In the genomic region with DNA sequence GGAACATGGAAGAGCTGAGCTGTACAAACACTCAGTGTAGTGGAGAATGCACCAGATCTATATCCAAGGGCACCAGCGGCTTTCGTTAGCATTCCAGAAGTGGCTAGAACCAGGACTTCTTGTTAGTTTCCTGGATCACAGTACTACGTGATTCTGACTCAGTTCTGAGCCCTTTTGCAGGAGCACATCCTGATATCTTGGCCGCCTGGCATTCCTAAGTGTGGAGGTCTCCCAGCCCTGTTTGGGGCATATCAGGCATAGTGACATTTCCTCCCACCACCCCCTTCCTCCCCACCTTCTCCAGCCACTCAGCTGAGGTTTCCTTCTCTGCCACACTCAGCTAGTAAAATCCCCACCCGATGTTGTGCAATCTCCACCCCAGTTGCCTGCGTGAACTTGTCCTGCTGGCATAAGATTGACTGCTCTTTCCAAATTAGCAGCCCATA, we compare ENCODE assay signal across 11 cellular contexts.
DNase-seq lines count a peak whose midpoint lies in the region; ATAC-seq lines count a peak whose summit lies in the region.
"Had no signal": no experiment of that assay in that cellular context is flagged by ENCODE, and none has a peak within 500 bp of the region (broad histone marks: within the 10 kb centered on the region; RNA-seq: fewer than 3 reads in every experiment).

No MANE protein-coding gene starts in this region.

- H3K36me3 Mint-ChIP-seq in stimulated activated naive CD8-positive, alpha-beta T cell treated with anti-CD3 and anti-CD28 coated beads, Interleukin-15, Interleukin-2, amounts not matched to agents 100 ng/mL and 50 ng/mL, for 24 hours (ENCODE audit: low read depth) = peaks cover 65% of the 10 kb centered on the region
- peaks cover 36% of the 10 kb centered on the region for H3K36me3 Mint-ChIP-seq in activated naive CD8-positive, alpha-beta T cell treated with anti-CD3 and anti-CD28 coated beads for 36 hours

- no peak for ATAC-seq in stimulated activated naive CD8-positive, alpha-beta T cell treated with anti-CD3 and anti-CD28 coated beads, Interleukin-15, Interleukin-2, amounts not matched to agents 100 U/mL and 50 U/mL, for 24 hours
- ATAC-seq in left colon = peak; percentile 64
- ATAC-seq in activated CD4-positive, CD25-positive, alpha-beta regulatory T cell treated with anti-CD3 and anti-CD28 coated beads, Interleukin-2, amount 50 U/mL, for 24 hours = no peak

- no peaks in the 10 kb centered on the region for H3K27me3 Mint-ChIP-seq in stimulated activated naive CD8-positive, alpha-beta T cell treated with anti-CD3 and anti-CD28 coated beads, Interleukin-15, Interleukin-2, amounts not matched to agents 100 ng/mL and 50 ng/mL, for 24 hours
- H3K27me3 Mint-ChIP-seq in activated naive CD8-positive, alpha-beta T cell treated with anti-CD3 and anti-CD28 coated beads for 36 hours = no peaks in the 10 kb centered on the region

- H3K4me1 Mint-ChIP-seq in stimulated activated naive CD8-positive, alpha-beta T cell treated with anti-CD3 and anti-CD28 coated beads, Interleukin-15, Interleukin-2, amounts not matched to agents 100 ng/mL and 50 ng/mL, for 24 hours (ENCODE audit: low read depth) = peaks cover 43% of the 10 kb centered on the region
- H3K4me1 Mint-ChIP-seq in activated naive CD8-positive, alpha-beta T cell treated with anti-CD3 and anti-CD28 coated beads for 36 hours = peaks cover 30% of the 10 kb centered on the region

- intact Hi-C loops in left colon (cut with DNase I, micrococcal nuclease) = no loop called here

- H3K4me3 Mint-ChIP-seq in stimulated activated naive CD8-positive, alpha-beta T cell treated with anti-CD3 and anti-CD28 coated beads, Interleukin-15, Interleukin-2, amounts not matched to agents 100 ng/mL and 50 ng/mL, for 24 hours = no peak overlapping the region
- no peak overlapping the region for H3K4me3 Mint-ChIP-seq in activated naive CD8-positive, alpha-beta T cell treated with anti-CD3 and anti-CD28 coated beads for 36 hours
- H3K4me3 Mint-ChIP-seq: nephron had no signal

- no peak for DNase-seq in stimulated activated naive CD8-positive, alpha-beta T cell treated with anti-CD3 and anti-CD28 coated beads, Interleukin-15, Interleukin-2, amounts not matched to agents 100 U/mL and 50 U/mL, for 24 hours
- DNase-seq in activated naive CD8-positive, alpha-beta T cell treated with anti-CD3 and anti-CD28 coated beads for 36 hours = no peak
- DNase-seq in left colon (peak in 1 of 2 donors; percentile 22), DMS 273 (lab: John Stamatoyannopoulos, UW; ENCODE audit: unreplicated experiment) (no peak), kidney glomerular epithelial cell (lab: John Stamatoyannopoulos, UW) (no peak)
- no peak for DNase-seq in stimulated activated CD4-positive, alpha-beta T cell treated with anti-CD3 and anti-CD28 coated beads, Interleukin-4, amount 100 ng/mL, for 24 hours
- DNase-seq: activated CD8-positive, alpha-beta memory T cell treated with anti-CD3 and anti-CD28 coated beads for 24 hours; NCI-H510A had no signal

- peak overlapping the region; percentile 73 for H3K27ac Mint-ChIP-seq in stimulated activated naive CD8-positive, alpha-beta T cell treated with anti-CD3 and anti-CD28 coated beads, Interleukin-15, Interleukin-2, amounts not matched to agents 100 ng/mL and 50 ng/mL, for 24 hours
- peak overlapping the region; percentile 73 for H3K27ac Mint-ChIP-seq in activated naive CD8-positive, alpha-beta T cell treated with anti-CD3 and anti-CD28 coated beads for 36 hours
- H3K27ac Mint-ChIP-seq: nephron had no signal

- no peaks in the 10 kb centered on the region for H3K9me3 Mint-ChIP-seq in stimulated activated naive CD8-positive, alpha-beta T cell treated with anti-CD3 and anti-CD28 coated beads, Interleukin-15, Interleukin-2, amounts not matched to agents 100 ng/mL and 50 ng/mL, for 24 hours
- no peaks in the 10 kb centered on the region for H3K9me3 Mint-ChIP-seq in activated naive CD8-positive, alpha-beta T cell treated with anti-CD3 and anti-CD28 coated beads for 36 hours
- H3K9me3 Mint-ChIP-seq: nephron had no signal
